In genomic region chr15:68498076-68498475, GRCh38 we compare ENCODE assay signal across 13 cellular contexts.
DNase-seq lines count a peak whose midpoint lies in the region; ATAC-seq, FAIRE-seq and TF ChIP-seq lines count a peak whose summit lies in the region.
"Had no signal": no experiment of that assay in that cellular context is flagged by ENCODE, and none has a peak within 500 bp of the region (broad histone marks: within the 10 kb centered on the region; RNA-seq: fewer than 3 reads in every experiment).

No MANE protein-coding gene starts in this region.

- no peak overlapping the region for H3K18ac ChIP-seq in mesenchymal stem cell (ENCODE audit: low read depth in 1 of 2, low read length in 2 of 2)

- H3K36me3 ChIP-seq in astrocyte (ENCODE audit: insufficient read depth, low read length) (no peaks in the 10 kb centered on the region), mesenchymal stem cell (ENCODE audit: control insufficient read depth in 1 of 2, insufficient read depth in 2 of 2, low read depth in 1 of 2, low read length in 2 of 2) (no peaks in the 10 kb centered on the region)

- H3K14ac ChIP-seq in mesenchymal stem cell (ENCODE audit: low read length in 2 of 2) = no peak overlapping the region

- H3K27ac ChIP-seq in astrocyte (ENCODE audit: low read depth, low read length) = peak overlapping the region; percentile 7
- peak overlapping the region; percentile 93 for H3K27ac ChIP-seq in mesenchymal stem cell (ENCODE audit: low read length, poor library complexity, severe bottlenecking)

- H4K91ac ChIP-seq in mesenchymal stem cell (ENCODE audit: low read length) = no peak overlapping the region

- H3K79me1 ChIP-seq in mesenchymal stem cell (replicated peaks; ENCODE audit: low read length, poor library complexity, severe bottlenecking) = no peaks in the 10 kb centered on the region

- H3K9me3 ChIP-seq in astrocyte (ENCODE audit: insufficient read depth, low read depth, low read length) (no peaks in the 10 kb centered on the region), mesenchymal stem cell (ENCODE audit: control insufficient read depth, low read length) (no peaks in the 10 kb centered on the region)

- no peak overlapping the region for H2BK15ac ChIP-seq in mesenchymal stem cell (ENCODE audit: low read depth, poor library complexity, severe bottlenecking)

- peak overlapping the region; percentile 99 for H2AK5ac ChIP-seq in mesenchymal stem cell (ENCODE audit: low read length, severe bottlenecking)

- H3K27me3 Mint-ChIP-seq in CD14-positive monocyte (ENCODE audit: low read depth in 3 of 3) (peaks cover 1 to 12% (median 2%) of the 10 kb centered on the region in 3 donors), astrocyte (ENCODE audit: low read depth, unreplicated experiment) (no peaks in the 10 kb centered on the region)

- no peak overlapping the region for H3K4me2 ChIP-seq in astrocyte (ENCODE audit: low read length)
- H3K4me2 ChIP-seq in mesenchymal stem cell (ENCODE audit: low read length, poor library complexity, severe bottlenecking) = no peak overlapping the region
- H3K4me2 ChIP-seq: GM23338 had no signal

- H3K27ac Mint-ChIP-seq in CD14-positive monocyte = no peak overlapping the region
- H3K27ac Mint-ChIP-seq in astrocyte (ENCODE audit: unreplicated experiment) = peak overlapping the region; percentile 96
- H3K27ac Mint-ChIP-seq: CD4-positive, CD25-positive, alpha-beta regulatory T cell; GM23338 had no signal

- H3K27me3 ChIP-seq in astrocyte (ENCODE audit: insufficient read depth, low read length) (no peaks in the 10 kb centered on the region), mesenchymal stem cell (ENCODE audit: control insufficient read depth in 1 of 2, insufficient read depth in 1 of 2, low read length in 2 of 2) (no peaks in the 10 kb centered on the region)

- H3K4me1 ChIP-seq in astrocyte (ENCODE audit: insufficient read depth, low read length) (peaks cover 28% of the 10 kb centered on the region), mesenchymal stem cell (ENCODE audit: control insufficient read depth, insufficient read depth, low read depth, low read length) (peaks cover 18% of the 10 kb centered on the region)

- peak overlapping the region; percentile 79 for H2BK5ac ChIP-seq in mesenchymal stem cell (ENCODE audit: low read depth, low read length, poor library complexity, severe bottlenecking)

- no peaks in the 10 kb centered on the region for H3K79me2 ChIP-seq in astrocyte (ENCODE audit: insufficient read depth, low read length)

- H3K4ac ChIP-seq in mesenchymal stem cell (ENCODE audit: low read depth in 1 of 2, low read length in 2 of 2) = no peak overlapping the region

- H2BK12ac ChIP-seq in mesenchymal stem cell (ENCODE audit: low read length in 2 of 2) = peak overlapping the region in 1 of 2 experiments; percentile 45

- no peak overlapping the region for H3K4me3 Mint-ChIP-seq in CD14-positive monocyte
- H3K4me3 Mint-ChIP-seq in astrocyte (ENCODE audit: unreplicated experiment) = no peak overlapping the region
- H3K4me3 Mint-ChIP-seq: CD4-positive, CD25-positive, alpha-beta regulatory T cell; GM23338 had no signal

- TF ChIP-seq CTCF in CD14-positive monocyte (IDR thresholded peaks at IDR 0.05) (no peak), astrocyte (IDR thresholded peaks at IDR 0.05; ENCODE audit: insufficient read depth, low read depth, low read length) (no peak)

- H2BK120ac ChIP-seq in mesenchymal stem cell (ENCODE audit: low read depth, low read length) = no peak overlapping the region

- no peak for ATAC-seq in HG03159 (IDR thresholded peaks at IDR 0.05; ENCODE audit: unreplicated experiment)
- ATAC-seq: GM12878, GM23338 had no signal

- H3K9me3 Mint-ChIP-seq in CD14-positive monocyte = no peaks in the 10 kb centered on the region
- peaks cover 5% of the 10 kb centered on the region for H3K9me3 Mint-ChIP-seq in astrocyte (ENCODE audit: unreplicated experiment)
- H3K9me3 Mint-ChIP-seq: GM23338 had no signal

- intact Hi-C loops in CD14-positive monocyte (cut with micrococcal nuclease) = no loop called here

- H3K4me3 ChIP-seq in astrocyte (ENCODE audit: insufficient read depth, low read depth, low read length) (no peak overlapping the region), mesenchymal stem cell (ENCODE audit: insufficient read depth in 1 of 2, low read depth in 1 of 2, low read length in 2 of 2) (no peak overlapping the region)
- H3K4me3 ChIP-seq: GM12878, GM23338 had no signal

- H4K20me1 ChIP-seq in astrocyte (ENCODE audit: insufficient read depth, low read length) = no peaks in the 10 kb centered on the region

- peak; percentile 5 for DNase-seq in CD14-positive monocyte (ENCODE audit: low spot score)
- DNase-seq in astrocyte (ENCODE audit: low read depth) = no peak
- no peak for DNase-seq in mesenchymal stem cell
- DNase-seq in urothelium cell line (ENCODE audit: low spot score) = peak; percentile 3
- DNase-seq in NCI-H69 (lab: John Stamatoyannopoulos, UW) = no peak
- DNase-seq in NCI-H446 (lab: John Stamatoyannopoulos, UW) = no peak
- DNase-seq: Calu3; CD4-positive, CD25-positive, alpha-beta regulatory T cell; DMS 273 treated with DMSO at 0.1 percent for 48 hours had no signal

- no peak overlapping the region for H2AFZ ChIP-seq in astrocyte (ENCODE audit: low read depth, low read length)
- H2AFZ ChIP-seq in mesenchymal stem cell (ENCODE audit: low read depth, low read length) = no peak overlapping the region
- H2AFZ ChIP-seq: GM23338 had no signal

- H4K8ac ChIP-seq in mesenchymal stem cell (ENCODE audit: low read length) = no peak overlapping the region

- H3K4me1 Mint-ChIP-seq in CD14-positive monocyte (no peaks in the 10 kb centered on the region), astrocyte (ENCODE audit: low read depth, unreplicated experiment) (peaks cover 44% of the 10 kb centered on the region)
- H3K4me1 Mint-ChIP-seq: CD4-positive, CD25-positive, alpha-beta regulatory T cell; GM23338 had no signal

- no peaks in the 10 kb centered on the region for H3K36me3 Mint-ChIP-seq in CD14-positive monocyte
- H3K36me3 Mint-ChIP-seq in astrocyte (ENCODE audit: low read depth, unreplicated experiment) = no peaks in the 10 kb centered on the region
- H3K36me3 Mint-ChIP-seq: CD4-positive, CD25-positive, alpha-beta regulatory T cell had no signal

- H3K23ac ChIP-seq in mesenchymal stem cell (ENCODE audit: low read length in 2 of 2) = no peak overlapping the region

- no peak for FAIRE-seq in astrocyte (lab: Jason Lieb, UNC)
- no peak for FAIRE-seq in urothelium cell line (lab: Jason Lieb, UNC)
- FAIRE-seq: GM12878, GM18507 had no signal

- H3K9ac ChIP-seq in astrocyte (ENCODE audit: low read length) (no peak overlapping the region), mesenchymal stem cell (ENCODE audit: low read length) (no peak overlapping the region)

- WGBS in mesenchymal stem cell = 88% methylated on average over 2 of the region's 2 CpGs

Comparison
In these comparisons a context has a peak if more than half of its experiments do, and no peak if none do; other contexts are left out.
1. DNase-seq: peak in CD14-positive monocyte (single experiment) and urothelium cell line (single experiment); none in astrocyte (single experiment), mesenchymal stem cell (single experiment), NCI-H69 (single experiment) and NCI-H446 (0 of 2).